Comparison of ENCODE assay signal across 28 cellular contexts in the genomic region with DNA sequence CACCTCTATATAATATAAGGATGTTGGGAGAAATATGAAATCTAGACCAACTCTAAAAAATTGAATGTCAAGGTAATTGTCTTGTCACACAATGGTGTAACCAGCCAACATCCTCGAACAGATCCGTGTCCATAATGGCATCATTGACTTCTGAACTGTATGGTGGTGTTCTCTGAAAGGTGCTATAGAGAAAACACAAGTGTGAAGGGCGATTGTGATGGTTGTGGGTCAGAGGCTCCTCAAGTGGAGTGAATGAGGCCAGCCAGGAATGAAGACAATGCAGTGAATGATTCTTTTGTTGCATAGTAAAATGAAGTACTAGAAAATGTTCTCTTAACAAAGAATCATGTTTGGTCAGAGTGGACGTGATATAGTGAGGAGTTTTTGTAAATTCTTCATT. TPM values are rescaled to one million over a fixed set of nuclear protein-coding genes. Genes with fewer than 3 reads are reported as not detected.
DNase-seq lines count a peak whose midpoint lies in the region; ATAC-seq, FAIRE-seq and TF ChIP-seq lines count a peak whose summit lies in the region.
"Had no signal": no experiment of that assay in that cellular context is flagged by ENCODE, and none has a peak within 500 bp of the region (broad histone marks: within the 10 kb centered on the region; RNA-seq: fewer than 3 reads in every experiment).

No MANE protein-coding gene starts in this region.

- H3K36me3 Mint-ChIP-seq in Calu3 (ENCODE audit: insufficient read depth, unreplicated experiment) (no peaks in the 10 kb centered on the region), astrocyte (ENCODE audit: low read depth, unreplicated experiment) (peaks cover 3% of the 10 kb centered on the region)
- H3K36me3 Mint-ChIP-seq in activated CD8-positive, alpha-beta memory T cell treated with anti-CD3 and anti-CD28 coated beads, Interleukin-2, amount 10 ng/mL, durations not matched to agents 7 days and 5 days = no peaks in the 10 kb centered on the region
- H3K36me3 Mint-ChIP-seq in activated CD4-positive, alpha-beta memory T cell treated with anti-CD3 and anti-CD28 coated beads for 36 hours = no peaks in the 10 kb centered on the region
- H3K36me3 Mint-ChIP-seq: CD4-positive, alpha-beta memory T cell had no signal

- H3K4me3 Mint-ChIP-seq in Calu3 (ENCODE audit: low read depth, unreplicated experiment) (peak overlapping the region; percentile 6), astrocyte (ENCODE audit: unreplicated experiment) (no peak overlapping the region)
- H3K4me3 Mint-ChIP-seq in activated CD8-positive, alpha-beta memory T cell treated with anti-CD3 and anti-CD28 coated beads, Interleukin-2, amount 10 ng/mL, durations not matched to agents 7 days and 5 days = no peak overlapping the region
- no peak overlapping the region for H3K4me3 Mint-ChIP-seq in activated CD4-positive, alpha-beta memory T cell treated with anti-CD3 and anti-CD28 coated beads for 36 hours
- H3K4me3 Mint-ChIP-seq: CD4-positive, alpha-beta memory T cell; H9 had no signal

- DNase-seq in Calu3 (no peak), H54 (ENCODE audit: insufficient read length, low spot score) (no peak), astrocyte (ENCODE audit: low read depth) (no peak), middle frontal gyrus (ENCODE audit: extremely low spot score, low spot score) (no peak)
- no peak for DNase-seq in activated CD8-positive, alpha-beta memory T cell treated with anti-CD3 and anti-CD28 coated beads, Interleukin-2, amount 10 ng/mL, durations not matched to agents 7 days and 5 days
- no peak for DNase-seq in activated CD4-positive, alpha-beta memory T cell treated with anti-CD3 and anti-CD28 coated beads for 36 hours
- DNase-seq in activated CD8-positive, alpha-beta memory T cell treated with anti-CD3 and anti-CD28 coated beads, Interleukin-2, amount 50 U/mL, for 4 hours = no peak
- DNase-seq: AML-193; C1 segment of cervical spinal cord; CD4-positive, alpha-beta memory T cell; COR-L47; DMS 273 treated with DMSO at 0.1 percent for 48 hours; DND-41; H9; NCI-H1105 treated with DMSO at 0.1 percent for 48 hours; NCI-H146; NCI-H2081; NCI-H2171 treated with DMSO at 0.1 percent for 48 hours; NCI-H524; NCI-H82; NK-92 treated with Interleukin-12 subunit alpha and Interleukin-12 subunit beta, amount 100 ng/mL, for 24 hours; PC-9; T-helper 1 cell had no signal

- no peak for ATAC-seq in activated CD8-positive, alpha-beta memory T cell treated with anti-CD3 and anti-CD28 coated beads, Interleukin-2, amount 10 ng/mL, durations not matched to agents 7 days and 5 days
- ATAC-seq: A549, Right ventricle myocardium inferior had no signal

- no peak for TF ChIP-seq POLR2A in H54 (IDR thresholded peaks at IDR 0.05; ENCODE audit: low read depth, low read length)

- POLR2A ChIA-PET in activated CD4-positive, alpha-beta memory T cell treated with anti-CD3 and anti-CD28 coated beads for 36 hours (lab: Charles Lee) = no interaction called here

- H3K9me3 ChIP-seq in astrocyte (ENCODE audit: insufficient read depth, low read depth, low read length) = no peaks in the 10 kb centered on the region
- no peaks in the 10 kb centered on the region for H3K9me3 ChIP-seq in mucosa of rectum (ENCODE audit: control insufficient read depth in 2 of 2, low read length in 2 of 2)
- H3K9me3 ChIP-seq: A549, SJSA1 had no signal

- no peaks in the 10 kb centered on the region for H3K27me3 Mint-ChIP-seq in Calu3 (ENCODE audit: unreplicated experiment)
- H3K27me3 Mint-ChIP-seq in astrocyte (ENCODE audit: low read depth, unreplicated experiment) = no peaks in the 10 kb centered on the region
- H3K27me3 Mint-ChIP-seq in activated CD8-positive, alpha-beta memory T cell treated with anti-CD3 and anti-CD28 coated beads, Interleukin-2, amount 10 ng/mL, durations not matched to agents 7 days and 5 days = peaks cover under 1% of the 10 kb centered on the region
- no peaks in the 10 kb centered on the region for H3K27me3 Mint-ChIP-seq in activated CD4-positive, alpha-beta memory T cell treated with anti-CD3 and anti-CD28 coated beads for 36 hours

- FAIRE-seq in H54 (lab: Jason Lieb, UNC) (peak; percentile 27), astrocyte (lab: Jason Lieb, UNC) (no peak)
- FAIRE-seq: A549, GM12892 had no signal

- CTCF ChIA-PET in Calu3 (lab: Charles Lee) = interaction anchor here (0.7 to 2.8 kb wide), 7 partner anchors 9 to 295 kb away, joined by 3 to 16 read pairs (median 5); a partner anchor contains a TSS
- CTCF ChIA-PET in activated CD8-positive, alpha-beta memory T cell treated with anti-CD3 and anti-CD28 coated beads, Interleukin-2, amount 10 ng/mL, durations not matched to agents 7 days and 5 days (lab: Charles Lee) = no interaction called here
- CTCF ChIA-PET in activated CD4-positive, alpha-beta memory T cell treated with anti-CD3 and anti-CD28 coated beads for 36 hours (lab: Charles Lee) = no interaction called here

- H3K4me1 Mint-ChIP-seq in Calu3 (ENCODE audit: low read depth, unreplicated experiment) = peaks cover 83% of the 10 kb centered on the region
- H3K4me1 Mint-ChIP-seq in astrocyte (ENCODE audit: low read depth, unreplicated experiment) = peaks cover 18% of the 10 kb centered on the region
- no peaks in the 10 kb centered on the region for H3K4me1 Mint-ChIP-seq in activated CD8-positive, alpha-beta memory T cell treated with anti-CD3 and anti-CD28 coated beads, Interleukin-2, amount 10 ng/mL, durations not matched to agents 7 days and 5 days
- peaks cover 2% of the 10 kb centered on the region for H3K4me1 Mint-ChIP-seq in activated CD4-positive, alpha-beta memory T cell treated with anti-CD3 and anti-CD28 coated beads for 36 hours (ENCODE audit: low read depth)

- H3K36me3 ChIP-seq in astrocyte (ENCODE audit: insufficient read depth, low read length) = no peaks in the 10 kb centered on the region
- H3K36me3 ChIP-seq in mucosa of rectum (ENCODE audit: control insufficient read depth in 2 of 2, insufficient read depth in 2 of 2, low read length in 2 of 2) = no peaks in the 10 kb centered on the region
- H3K36me3 ChIP-seq: SJSA1 had no signal

- no peak overlapping the region for H3K4me2 ChIP-seq in astrocyte (ENCODE audit: low read length)
- H3K4me2 ChIP-seq: A549, PC-9 had no signal

- H3K4me3 ChIP-seq in astrocyte (ENCODE audit: insufficient read depth, low read depth, low read length) (no peak overlapping the region), mucosa of rectum (ENCODE audit: low read length in 2 of 2) (no peak overlapping the region)
- H3K4me3 ChIP-seq: A549, PC-9, SJSA1 had no signal

- TF ChIP-seq CTCF in Calu3 (IDR thresholded peaks at IDR 0.05; ENCODE audit: unreplicated experiment) (no peak), astrocyte (IDR thresholded peaks at IDR 0.05; ENCODE audit: insufficient read depth, low read depth, low read length) (no peak)

- no TSS peak for BruUV-seq in Calu3 (replicated peaks; lab: Mats Ljungman, UMichigan)

- no peaks in the 10 kb centered on the region for H3K9me3 Mint-ChIP-seq in Calu3 (ENCODE audit: low read depth, unreplicated experiment)
- no peaks in the 10 kb centered on the region for H3K9me3 Mint-ChIP-seq in astrocyte (ENCODE audit: unreplicated experiment)
- no peaks in the 10 kb centered on the region for H3K9me3 Mint-ChIP-seq in activated CD8-positive, alpha-beta memory T cell treated with anti-CD3 and anti-CD28 coated beads, Interleukin-2, amount 10 ng/mL, durations not matched to agents 7 days and 5 days (ENCODE audit: low read depth)
- H3K9me3 Mint-ChIP-seq in activated CD4-positive, alpha-beta memory T cell treated with anti-CD3 and anti-CD28 coated beads for 36 hours = no peaks in the 10 kb centered on the region
- H3K9me3 Mint-ChIP-seq: CD4-positive, alpha-beta memory T cell; H9 had no signal

- H3K79me2 ChIP-seq in astrocyte (ENCODE audit: insufficient read depth, low read length) = no peaks in the 10 kb centered on the region

- H3K27ac Mint-ChIP-seq in Calu3 (ENCODE audit: unreplicated experiment) = peak overlapping the region; percentile 18
- H3K27ac Mint-ChIP-seq in astrocyte (ENCODE audit: unreplicated experiment) = peak overlapping the region; percentile 6
- no peak overlapping the region for H3K27ac Mint-ChIP-seq in activated CD8-positive, alpha-beta memory T cell treated with anti-CD3 and anti-CD28 coated beads, Interleukin-2, amount 10 ng/mL, durations not matched to agents 7 days and 5 days
- H3K27ac Mint-ChIP-seq in activated CD4-positive, alpha-beta memory T cell treated with anti-CD3 and anti-CD28 coated beads for 36 hours = no peak overlapping the region
- H3K27ac Mint-ChIP-seq: CD4-positive, alpha-beta memory T cell; H9 had no signal

- peaks cover 5% of the 10 kb centered on the region for H4K20me1 ChIP-seq in astrocyte (ENCODE audit: insufficient read depth, low read length)

- no peak overlapping the region for H3K27ac ChIP-seq in astrocyte (ENCODE audit: low read depth, low read length)
- H3K27ac ChIP-seq in mucosa of rectum (ENCODE audit: low read depth in 2 of 2, low read length in 2 of 2) = peak overlapping the region; percentile 29 to 35
- H3K27ac ChIP-seq: A549, PC-9, SJSA1 had no signal

- intact Hi-C loops in Calu3 (cut with micrococcal nuclease; ENCODE audit: unreplicated experiment) = loop anchor here (5.0 kb wide), 1 partner anchor 150 kb away; no protein-coding TSS in a partner anchor
- intact Hi-C loops in activated CD4-positive, alpha-beta memory T cell treated with anti-CD3 and anti-CD28 coated beads for 36 hours (cut with micrococcal nuclease) = no loop called here

- no peaks in the 10 kb centered on the region for H3K4me1 ChIP-seq in astrocyte (ENCODE audit: insufficient read depth, low read length)
- H3K4me1 ChIP-seq in mucosa of rectum (ENCODE audit: control insufficient read depth in 2 of 2, insufficient read depth in 2 of 2, low read length in 2 of 2) = peaks cover 15 to 48% of the 10 kb centered on the region in 2 donors
- H3K4me1 ChIP-seq: SJSA1 had no signal

- H2AFZ ChIP-seq in astrocyte (ENCODE audit: low read depth, low read length) = no peak overlapping the region
- H2AFZ ChIP-seq: PC-9 had no signal

- H3K9ac ChIP-seq in astrocyte (ENCODE audit: low read length) = no peak overlapping the region
- H3K9ac ChIP-seq in mucosa of rectum (ENCODE audit: low read depth in 1 of 2, low read length in 2 of 2) = no peak overlapping the region

- H3K27me3 ChIP-seq in astrocyte (ENCODE audit: insufficient read depth, low read length) (no peaks in the 10 kb centered on the region), mucosa of rectum (ENCODE audit: control insufficient read depth in 2 of 2, insufficient read depth in 2 of 2, low read length in 2 of 2) (no peaks in the 10 kb centered on the region)
- H3K27me3 ChIP-seq: SJSA1 had no signal

RNA-seq across cellular contexts. Expression of a gene that starts 58.3 kb away (rescaled TPM):
- 88.4 and 92.4 TPM in 2 replicates for total RNA-seq in Calu3 (2022)
- 19.1 and 21.3 TPM in 2 replicates for total RNA-seq in astrocyte
- 1 to 10 TPM; 3.4 to 3.8 TPM for total RNA-seq in activated CD8-positive, alpha-beta memory T cell treated with anti-CD3 and anti-CD28 coated beads, Interleukin-2, amount 10 ng/mL, durations not matched to agents 7 days and 5 days
- 1 to 10 TPM; 2.4 to 2.7 TPM for total RNA-seq in activated CD4-positive, alpha-beta memory T cell treated with anti-CD3 and anti-CD28 coated beads for 36 hours

Comparison
In these comparisons a context has a peak if more than half of its experiments do, and no peak if none do; other contexts are left out.
1. H3K27ac Mint-ChIP-seq: peak in Calu3 (single experiment) and astrocyte (single experiment); none in activated CD8-positive, alpha-beta memory T cell treated with anti-CD3 and anti-CD28 coated beads, Interleukin-2, amount 10 ng/mL, durations not matched to agents 7 days and 5 days (single experiment) and activated CD4-positive, alpha-beta memory T cell treated with anti-CD3 and anti-CD28 coated beads for 36 hours (single experiment).